Comparison of ENCODE assay signal across 8 cellular contexts in genomic region chr19:34678085-34678412, GRCh38.
DNase-seq lines count a peak whose midpoint lies in the region; ATAC-seq and TF ChIP-seq lines count a peak whose summit lies in the region.

No MANE protein-coding gene starts in this region.

- TF ChIP-seq POLR2A in erythroblast (IDR thresholded peaks at IDR 0.05; ENCODE audit: low read length): no peak

- peak overlapping the region; percentile 95 for H3K4me3 Mint-ChIP-seq in activated naive CD4-positive, alpha-beta T cell treated with anti-CD3 and anti-CD28 coated beads, Interleukin-2, amount 50 U/mL, for 24 hours
- peak overlapping the region; percentile 99 for H3K4me3 Mint-ChIP-seq in stimulated activated memory B cell treated with anti-CD40 and anti-IgM and Interleukin-4, amounts not matched to agents 10 μg/mL and 1 μg/mL and 100 μg/mL, for 72 hours

- H3K4me1 ChIP-seq in iPS-15b (ENCODE audit: control insufficient read depth, insufficient read depth, low read length): no peaks in the 10 kb centered on the region

- TF ChIP-seq CTCF in HL-60 (IDR thresholded peaks at IDR 0.05; ENCODE audit: insufficient read depth, low read length): no peak

- H3K27me3 Mint-ChIP-seq in activated naive CD4-positive, alpha-beta T cell treated with anti-CD3 and anti-CD28 coated beads, Interleukin-2, amount 50 U/mL, for 24 hours: no peaks in the 10 kb centered on the region
- peaks cover 9% of the 10 kb centered on the region for H3K27me3 Mint-ChIP-seq in stimulated activated memory B cell treated with anti-CD40 and anti-IgM and Interleukin-4, amounts not matched to agents 10 μg/mL and 1 μg/mL and 100 μg/mL, for 72 hours

- no peaks in the 10 kb centered on the region for H3K9me3 ChIP-seq in iPS-15b (ENCODE audit: control insufficient read depth, insufficient read depth, low read length)

- peak overlapping the region; percentile 100 for H3K27ac Mint-ChIP-seq in activated naive CD4-positive, alpha-beta T cell treated with anti-CD3 and anti-CD28 coated beads, Interleukin-2, amount 50 U/mL, for 24 hours
- peak overlapping the region; percentile 98 for H3K27ac Mint-ChIP-seq in stimulated activated memory B cell treated with anti-CD40 and anti-IgM and Interleukin-4, amounts not matched to agents 10 μg/mL and 1 μg/mL and 100 μg/mL, for 72 hours

- H3K9ac ChIP-seq in iPS-15b (ENCODE audit: low read depth, low read length): peak overlapping the region; percentile 95

- H3K4me3 ChIP-seq in HL-60 (replicated peaks; ENCODE audit: insufficient read depth, low read length) (peak overlapping the region; percentile 55), iPS-15b (ENCODE audit: low read depth, low read length) (peak overlapping the region; percentile 88)

- ATAC-seq in stimulated activated memory B cell treated with anti-CD40 and anti-IgM and Interleukin-4, amounts not matched to agents 10 μg/mL and 1 μg/mL and 100 μg/mL, for 72 hours: no peak
- ATAC-seq in HG02981 (IDR thresholded peaks at IDR 0.05; ENCODE audit: unreplicated experiment) (no peak), HG03442 (IDR thresholded peaks at IDR 0.05; ENCODE audit: unreplicated experiment) (no peak)

- DNase-seq in HL-60 (ENCODE audit: low read depth in 1 of 2, low spot score in 1 of 2) (no peak), amniotic stem cell (lab: John Stamatoyannopoulos, UW) (no peak), erythroblast (lab: John Stamatoyannopoulos, UW) (no peak)

- peak overlapping the region; percentile 96 for H3K27ac ChIP-seq in HL-60 (replicated peaks)

- H3K36me3 ChIP-seq in iPS-15b (ENCODE audit: control insufficient read depth, insufficient read depth, low read length): peaks cover 3% of the 10 kb centered on the region

- H3K4me1 Mint-ChIP-seq in activated naive CD4-positive, alpha-beta T cell treated with anti-CD3 and anti-CD28 coated beads, Interleukin-2, amount 50 U/mL, for 24 hours: peaks cover 30% of the 10 kb centered on the region
- H3K4me1 Mint-ChIP-seq in stimulated activated memory B cell treated with anti-CD40 and anti-IgM and Interleukin-4, amounts not matched to agents 10 μg/mL and 1 μg/mL and 100 μg/mL, for 72 hours: peaks cover 10% of the 10 kb centered on the region

- no peaks in the 10 kb centered on the region for H3K27me3 ChIP-seq in HL-60 (ENCODE audit: insufficient read depth, poor library complexity, severe bottlenecking)
- H3K27me3 ChIP-seq in iPS-15b (ENCODE audit: control insufficient read depth, insufficient read depth, low read length): peaks cover 3% of the 10 kb centered on the region

- H3K36me3 Mint-ChIP-seq in activated naive CD4-positive, alpha-beta T cell treated with anti-CD3 and anti-CD28 coated beads, Interleukin-2, amount 50 U/mL, for 24 hours: peaks cover 40% of the 10 kb centered on the region
- peaks cover 53% of the 10 kb centered on the region for H3K36me3 Mint-ChIP-seq in stimulated activated memory B cell treated with anti-CD40 and anti-IgM and Interleukin-4, amounts not matched to agents 10 μg/mL and 1 μg/mL and 100 μg/mL, for 72 hours

- peaks cover 16% of the 10 kb centered on the region for H3K9me3 Mint-ChIP-seq in activated naive CD4-positive, alpha-beta T cell treated with anti-CD3 and anti-CD28 coated beads, Interleukin-2, amount 50 U/mL, for 24 hours
- peaks cover 11% of the 10 kb centered on the region for H3K9me3 Mint-ChIP-seq in stimulated activated memory B cell treated with anti-CD40 and anti-IgM and Interleukin-4, amounts not matched to agents 10 μg/mL and 1 μg/mL and 100 μg/mL, for 72 hours
